Comparison of ENCODE assay signal across 8 cellular contexts in the genomic region with DNA sequence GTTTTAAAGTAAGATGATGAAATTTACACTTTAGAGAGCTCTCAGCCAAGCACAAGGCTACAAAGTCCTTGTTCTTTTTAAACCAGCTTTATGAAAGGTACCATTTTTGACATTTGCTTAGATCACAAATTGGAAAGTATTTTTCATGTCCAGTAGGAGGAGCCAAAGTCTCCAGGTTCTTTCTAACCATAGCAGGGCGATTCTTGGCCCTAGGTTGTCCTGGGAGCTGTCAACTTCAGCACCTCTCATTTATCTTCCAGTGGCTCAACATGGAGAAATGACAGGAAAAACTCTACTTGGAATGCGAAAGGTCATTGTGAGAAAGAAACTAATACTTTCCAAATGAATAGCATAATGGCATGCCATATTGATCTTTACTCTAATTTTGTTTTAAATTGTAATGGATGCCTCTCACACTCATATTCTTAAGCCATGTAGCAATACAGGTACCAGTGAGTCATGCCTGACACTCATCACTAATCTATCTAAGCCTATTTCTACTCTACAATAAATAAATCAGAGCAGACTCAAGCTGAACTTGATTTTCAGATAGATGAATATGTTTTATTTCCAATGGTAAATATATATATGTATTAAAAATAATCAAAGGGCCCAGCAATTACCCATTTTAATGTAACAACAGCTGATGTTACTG.
DNase-seq lines count a peak whose midpoint lies in the region; ATAC-seq and TF ChIP-seq lines count a peak whose summit lies in the region.
"Had no signal": no experiment of that assay in that cellular context is flagged by ENCODE, and none has a peak within 500 bp of the region (broad histone marks: within the 10 kb centered on the region; RNA-seq: fewer than 3 reads in every experiment).

No MANE protein-coding gene starts in this region.

- TF ChIP-seq CTCF in chondrocyte (IDR thresholded peaks at IDR 0.05), result peak; percentile 55
- no peak for TF ChIP-seq CTCF in tibial artery (IDR thresholded peaks at IDR 0.05)

- H3K4me1 ChIP-seq in neuronal stem cell (ENCODE audit: control insufficient read depth in 2 of 2, insufficient read depth in 1 of 2, low read depth in 1 of 2, low read length in 2 of 2) (peaks cover 0 to 3% of the 10 kb centered on the region in 2 donors), tibial artery (peaks cover 0 to 10% (median 0%) of the 10 kb centered on the region in 4 donors)

- no peaks in the 10 kb centered on the region for H3K79me1 ChIP-seq in neuronal stem cell (ENCODE audit: low read depth, low read length)

- no peak overlapping the region for H2AFZ ChIP-seq in neuronal stem cell (ENCODE audit: low read length)

- H3K9ac ChIP-seq in neuronal stem cell (ENCODE audit: low read depth, low read length, poor library complexity), result no peak overlapping the region

- no peak overlapping the region for H3K4ac ChIP-seq in neuronal stem cell (ENCODE audit: low read length)

- no peak overlapping the region for H3K4me2 ChIP-seq in neuronal stem cell (ENCODE audit: insufficient read depth, low read length, poor library complexity, severe bottlenecking)

- no peak overlapping the region for H2BK120ac ChIP-seq in neuronal stem cell (ENCODE audit: low read depth, low read length)

- H2AK5ac ChIP-seq in neuronal stem cell (ENCODE audit: low read depth, low read length), result no peak overlapping the region

- H3K27me3 Mint-ChIP-seq in chondrocyte (ENCODE audit: low read depth), result peaks cover 23% of the 10 kb centered on the region
- H3K27me3 Mint-ChIP-seq in naive thymus-derived CD8-positive, alpha-beta T cell, result peaks cover 4 to 20% (median 14%) of the 10 kb centered on the region in 5 donors

- H3K9me3 Mint-ChIP-seq in chondrocyte (ENCODE audit: low read depth), result peaks cover 14% of the 10 kb centered on the region
- peaks cover 0 to 23% (median 11%) of the 10 kb centered on the region in 9 donors for H3K9me3 Mint-ChIP-seq in naive thymus-derived CD8-positive, alpha-beta T cell

- POLR2A ChIA-PET in naive thymus-derived CD8-positive, alpha-beta T cell (lab: Charles Lee), result no interaction called here

- ATAC-seq in naive thymus-derived CD8-positive, alpha-beta T cell, result no peak

- no peak overlapping the region for H2BK15ac ChIP-seq in neuronal stem cell (ENCODE audit: low read length)

- DNase-seq in H4 (ENCODE audit: low spot score) (peak; percentile 15), NCI-H2029 treated with DMSO at 0.1 percent for 48 hours (lab: John Stamatoyannopoulos, UW) (peak; percentile 10), chondrocyte (ENCODE audit: low spot score) (no peak), neuronal stem cell (ENCODE audit: low spot score) (peak; percentile 59), OCI-M2 (lab: John Stamatoyannopoulos, UW; ENCODE audit: unreplicated experiment) (no peak), tibial artery (no peak)
- DNase-seq in naive thymus-derived CD8-positive, alpha-beta T cell, result no peak
- DNase-seq: activated CD4-positive, alpha-beta memory T cell treated with anti-CD3 and anti-CD28 coated beads, Interleukin-2, amount 10 ng/mL, durations not matched to agents 7 days and 5 days had no signal

- H3K18ac ChIP-seq in neuronal stem cell (ENCODE audit: low read length), result no peak overlapping the region

- no peak overlapping the region for H2BK12ac ChIP-seq in neuronal stem cell (ENCODE audit: low read length)

- H3K27ac Mint-ChIP-seq in chondrocyte (ENCODE audit: unreplicated experiment), result no peak overlapping the region
- H3K27ac Mint-ChIP-seq in naive thymus-derived CD8-positive, alpha-beta T cell, result no peak overlapping the region
- H3K27ac Mint-ChIP-seq: activated CD4-positive, alpha-beta memory T cell treated with anti-CD3 and anti-CD28 coated beads, Interleukin-2, amount 10 ng/mL, durations not matched to agents 7 days and 5 days had no signal

- no peak overlapping the region for H4K91ac ChIP-seq in neuronal stem cell (ENCODE audit: low read depth, low read length, poor library complexity)

- no CpG with 5 or more reads among the region's 2 CpGs for WGBS in neuronal stem cell (ENCODE audit: extremely low coverage in 2 of 2, insufficient read length in 2 of 2, insufficient replicate concordance in 1 of 2), 2 donors

- no peak overlapping the region for H4K8ac ChIP-seq in neuronal stem cell (ENCODE audit: low read depth, low read length)

- peaks cover 2% of the 10 kb centered on the region for H3K4me1 Mint-ChIP-seq in chondrocyte (ENCODE audit: low read depth)
- H3K4me1 Mint-ChIP-seq in naive thymus-derived CD8-positive, alpha-beta T cell, result peaks cover 0 to 2% (median 0%) of the 10 kb centered on the region in 4 donors
- H3K4me1 Mint-ChIP-seq: activated CD4-positive, alpha-beta memory T cell treated with anti-CD3 and anti-CD28 coated beads, Interleukin-2, amount 10 ng/mL, durations not matched to agents 7 days and 5 days had no signal

- H3K27ac ChIP-seq in neuronal stem cell (replicated peaks; ENCODE audit: low read length) (no peak overlapping the region), tibial artery (no peak overlapping the region)

- H3K23ac ChIP-seq in neuronal stem cell (ENCODE audit: low read depth, low read length, poor library complexity), result no peak overlapping the region

- H3K4me3 ChIP-seq in neuronal stem cell (ENCODE audit: low read length in 2 of 2), result no peak overlapping the region
- H3K4me3 ChIP-seq in tibial artery, result no peak overlapping the region

- H3K4me3 Mint-ChIP-seq in chondrocyte (ENCODE audit: unreplicated experiment), result no peak overlapping the region
- no peak overlapping the region for H3K4me3 Mint-ChIP-seq in naive thymus-derived CD8-positive, alpha-beta T cell
- H3K4me3 Mint-ChIP-seq: activated CD4-positive, alpha-beta memory T cell treated with anti-CD3 and anti-CD28 coated beads, Interleukin-2, amount 10 ng/mL, durations not matched to agents 7 days and 5 days had no signal

- H3K9me3 ChIP-seq in neuronal stem cell (replicated peaks in 1 of 2; ENCODE audit: control insufficient read depth in 2 of 2, insufficient read depth in 1 of 2, low read depth in 1 of 2, low read length in 2 of 2) (no peaks in the 10 kb centered on the region), tibial artery (no peaks in the 10 kb centered on the region)

- H3K14ac ChIP-seq in neuronal stem cell (ENCODE audit: low read length), result no peak overlapping the region

- H3K36me3 Mint-ChIP-seq in chondrocyte (ENCODE audit: low read depth), result no peaks in the 10 kb centered on the region
- peaks cover 0 to 12% (median 0%) of the 10 kb centered on the region in 3 donors for H3K36me3 Mint-ChIP-seq in naive thymus-derived CD8-positive, alpha-beta T cell

- H3K36me3 ChIP-seq in neuronal stem cell (replicated peaks in 1 of 2; ENCODE audit: control insufficient read depth in 2 of 2, insufficient read depth in 2 of 2, low read length in 2 of 2) (no peaks in the 10 kb centered on the region), tibial artery (no peaks in the 10 kb centered on the region)

- H3K27me3 ChIP-seq in neuronal stem cell (ENCODE audit: control insufficient read depth in 3 of 3, insufficient read depth in 3 of 3, low read depth in 1 of 3, low read length in 3 of 3), result peaks cover 8 to 46% (median 37%) of the 10 kb centered on the region in 3 experiments
- peaks cover 0 to 33% of the 10 kb centered on the region in 2 donors for H3K27me3 ChIP-seq in tibial artery

- H2BK5ac ChIP-seq in neuronal stem cell (ENCODE audit: low read length), result no peak overlapping the region

- intact Hi-C loops in tibial artery (cut with DNase I; ENCODE audit: low total_unique reads), result no loop called here

Comparison
In these comparisons a context has a peak if more than half of its experiments do, and no peak if none do; other contexts are left out.
1. DNase-seq: peak in H4 (single experiment), NCI-H2029 treated with DMSO at 0.1 percent for 48 hours (single experiment) and neuronal stem cell (single experiment); none in chondrocyte (single experiment), OCI-M2 (single experiment), tibial artery (0 of 2) and naive thymus-derived CD8-positive, alpha-beta T cell (0 of 10).